In the genomic region with DNA sequence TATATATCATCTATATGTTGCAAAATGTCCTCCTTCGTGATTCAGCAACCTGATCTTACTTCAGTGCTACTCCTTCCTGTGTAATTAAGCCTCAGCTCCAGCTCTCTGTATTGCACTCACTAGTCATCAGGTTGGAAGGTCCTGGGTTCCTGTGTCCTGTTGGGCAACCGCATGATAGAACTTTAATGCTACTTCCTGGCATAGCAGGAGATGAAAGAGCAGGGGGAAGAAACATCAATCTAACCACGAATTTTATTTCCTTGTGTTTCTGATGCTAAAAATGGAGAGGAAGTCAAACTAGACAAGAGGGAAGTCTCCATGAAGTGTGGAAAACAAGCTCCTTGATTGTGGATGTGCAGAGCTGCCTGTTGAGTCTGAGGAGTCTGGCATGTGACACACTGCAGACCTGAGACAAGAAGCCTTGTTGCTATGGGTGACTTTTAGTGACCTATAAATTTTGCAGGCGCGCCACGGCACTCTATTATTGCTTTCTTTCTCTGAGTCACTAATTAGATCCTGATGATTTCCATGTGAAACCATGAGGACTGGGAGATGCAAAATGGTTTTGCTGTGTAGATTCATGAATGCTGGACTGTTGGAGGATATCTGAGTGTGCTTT, we compare ENCODE assay signal across 9 cellular contexts. TPM values are rescaled to one million over a fixed set of nuclear protein-coding genes. Genes with fewer than 3 reads are reported as not detected.
DNase-seq lines count a peak whose midpoint lies in the region; ATAC-seq, FAIRE-seq and TF ChIP-seq lines count a peak whose summit lies in the region.
"Had no signal": no experiment of that assay in that cellular context is flagged by ENCODE, and none has a peak within 500 bp of the region (broad histone marks: within the 10 kb centered on the region; RNA-seq: fewer than 3 reads in every experiment).

No MANE protein-coding gene starts in this region.

- H3K9me3 Mint-ChIP-seq in endothelial cell (ENCODE audit: unreplicated experiment) (no peaks in the 10 kb centered on the region), osteocyte (ENCODE audit: unreplicated experiment) (no peaks in the 10 kb centered on the region)

- H3K27me3 Mint-ChIP-seq in endothelial cell (ENCODE audit: unreplicated experiment) (no peaks in the 10 kb centered on the region), osteocyte (ENCODE audit: unreplicated experiment) (no peaks in the 10 kb centered on the region)
- H3K27me3 Mint-ChIP-seq: naive B cell had no signal

- H3K36me3 Mint-ChIP-seq in endothelial cell (ENCODE audit: low read depth, unreplicated experiment) (peaks cover 30% of the 10 kb centered on the region), osteocyte (ENCODE audit: unreplicated experiment) (peaks cover 31% of the 10 kb centered on the region)

- no peak for DNase-seq in GM19239 (ENCODE audit: insufficient read length, low spot score)
- DNase-seq in RWPE2 (ENCODE audit: low spot score): no peak
- DNase-seq in endothelial cell (ENCODE audit: low spot score): no peak
- DNase-seq in osteocyte (ENCODE audit: extremely low spot score, unreplicated experiment): no peak
- no peak for DNase-seq in DMS 273 (lab: John Stamatoyannopoulos, UW; ENCODE audit: unreplicated experiment)
- DNase-seq in MM.1S: no peak
- DNase-seq in ureter (ENCODE audit: low spot score): no peak
- DNase-seq in cerebellar nuclear complex (lab: John Stamatoyannopoulos, UW): no peak
- DNase-seq: naive B cell had no signal

- no peak overlapping the region for H2AFZ ChIP-seq in MM.1S (ENCODE audit: low read length)

- H3K4me3 ChIP-seq in RWPE2 (ENCODE audit: severe bottlenecking): no peak overlapping the region
- H3K4me3 ChIP-seq in MM.1S (ENCODE audit: low read length): no peak overlapping the region

- H3K4me1 Mint-ChIP-seq in endothelial cell (ENCODE audit: unreplicated experiment) (peaks cover 19% of the 10 kb centered on the region), osteocyte (ENCODE audit: unreplicated experiment) (peaks cover 34% of the 10 kb centered on the region)

- peak overlapping the region; percentile 84 for H3K27ac ChIP-seq in RWPE2 (ENCODE audit: poor library complexity, severe bottlenecking)
- H3K27ac ChIP-seq in MM.1S (ENCODE audit: low read length): no peak overlapping the region

- H3K4me3 Mint-ChIP-seq in endothelial cell (ENCODE audit: unreplicated experiment): peak overlapping the region; percentile 79
- peak overlapping the region; percentile 30 for H3K4me3 Mint-ChIP-seq in osteocyte (ENCODE audit: unreplicated experiment)
- H3K4me3 Mint-ChIP-seq: naive B cell had no signal

- H3K9me3 ChIP-seq in RWPE2 (ENCODE audit: severe bottlenecking): no peaks in the 10 kb centered on the region
- H3K9me3 ChIP-seq in MM.1S (replicated peaks; ENCODE audit: insufficient read depth, low read length): no peaks in the 10 kb centered on the region

- H3K79me2 ChIP-seq in MM.1S (ENCODE audit: low read length): peaks cover 6% of the 10 kb centered on the region; the same call in 1 of the 2 replicates

- ATAC-seq in RWPE2 (ENCODE audit: low read depth): peak; percentile 100

- H3K9ac ChIP-seq in MM.1S (ENCODE audit: low read length): no peak overlapping the region

- peak; percentile 8 for FAIRE-seq in GM19239 (lab: Jason Lieb, UNC)

- H3K4me2 ChIP-seq in MM.1S (ENCODE audit: low read depth, low read length): no peak overlapping the region

- no peaks in the 10 kb centered on the region for H3K27me3 ChIP-seq in RWPE2 (ENCODE audit: insufficient read depth, poor library complexity, severe bottlenecking)
- no peaks in the 10 kb centered on the region for H3K27me3 ChIP-seq in MM.1S (replicated peaks; ENCODE audit: insufficient read depth, low read length)

- no peaks in the 10 kb centered on the region for H3F3A ChIP-seq in MM.1S (ENCODE audit: insufficient read depth, low read length)

- TF ChIP-seq CTCF in RWPE2 (IDR thresholded peaks at IDR 0.05; ENCODE audit: poor library complexity, severe bottlenecking) (no peak), endothelial cell (IDR thresholded peaks at IDR 0.05; ENCODE audit: unreplicated experiment) (no peak), osteocyte (IDR thresholded peaks at IDR 0.05) (no peak), MM.1S (IDR thresholded peaks at IDR 0.05; ENCODE audit: low read length) (no peak)

- H3K27ac Mint-ChIP-seq in endothelial cell (ENCODE audit: unreplicated experiment) (peak overlapping the region; percentile 92), osteocyte (ENCODE audit: unreplicated experiment) (peak overlapping the region; percentile 90)

- H3K9me2 ChIP-seq in MM.1S (replicated peaks; ENCODE audit: insufficient read depth, low read length): no peaks in the 10 kb centered on the region

- H4K20me1 ChIP-seq in MM.1S (ENCODE audit: insufficient read depth, low read length): no peaks in the 10 kb centered on the region

- H3K36me3 ChIP-seq in RWPE2 (ENCODE audit: low read depth) (peaks cover 59% of the 10 kb centered on the region), MM.1S (replicated peaks; ENCODE audit: insufficient read depth, low read length) (peaks cover 4% of the 10 kb centered on the region)

- H3K4me1 ChIP-seq in RWPE2 (ENCODE audit: insufficient read depth, poor library complexity, severe bottlenecking) (peaks cover 29% of the 10 kb centered on the region), MM.1S (ENCODE audit: low read length) (no peaks in the 10 kb centered on the region)

RNA-seq across cellular contexts. Expression of a gene that starts 25.6 kb away (rescaled TPM):
- total RNA-seq in endothelial cell (ENCODE audit: unreplicated experiment) (not detected), osteocyte (not detected in 2 replicates), ureter (5.2 TPM)

RNA-seq across cellular contexts. Expression of a gene that starts 27.4 kb away (rescaled TPM):
- total RNA-seq in endothelial cell (ENCODE audit: unreplicated experiment) (221 TPM), osteocyte (91.9 and 94.4 TPM in 2 replicates), ureter (80.3 TPM)

RNA-seq across cellular contexts. Expression of a gene that starts 37.0 kb away (rescaled TPM):
- not detected for total RNA-seq in endothelial cell (ENCODE audit: unreplicated experiment)
- total RNA-seq in osteocyte: 0.08 TPM in 1 of 2 replicates, not detected in the other
- 0.70 TPM for total RNA-seq in ureter
